Comparison of ENCODE assay signal across 2 cellular contexts in the genomic region with DNA sequence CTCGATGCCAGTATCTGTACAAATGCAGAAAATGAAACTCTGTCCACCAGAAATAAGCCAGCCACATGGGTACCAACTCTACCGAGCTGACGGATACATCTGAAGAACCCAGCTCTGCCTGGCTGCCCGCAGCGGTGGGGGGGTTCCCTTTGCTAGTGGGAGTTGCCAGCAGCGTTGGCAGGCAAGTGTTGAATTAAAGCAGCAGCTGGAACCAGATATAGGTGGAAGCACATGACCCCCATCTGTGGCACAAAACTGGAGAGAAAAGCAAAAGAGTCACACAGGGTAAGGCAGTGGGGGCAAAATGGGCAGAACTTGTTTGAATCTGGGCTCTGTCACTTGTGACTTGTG.
TF ChIP-seq lines count a peak whose summit lies in the region.

No MANE protein-coding gene starts in this region.

TF ChIP-seq in GM12891, 5 proteins besides CTCF, POLR2A, EP300 and RAD21 (continued from another document):
- TF ChIP-seq SPI1 (IDR thresholded peaks at IDR 0.05; ENCODE audit: low read depth, low read length) (no peak), POLR2AphosphoS5 (IDR thresholded peaks at IDR 0.05; ENCODE audit: low read depth, low read length) (no peak), PAX5 (IDR thresholded peaks at IDR 0.05; ENCODE audit: insufficient read depth, low read length, severe bottlenecking) (no peak)

TF ChIP-seq in GM12878, 131 proteins besides CTCF, POLR2A, EP300 and RAD21:
- TF ChIP-seq, protein P1, sequence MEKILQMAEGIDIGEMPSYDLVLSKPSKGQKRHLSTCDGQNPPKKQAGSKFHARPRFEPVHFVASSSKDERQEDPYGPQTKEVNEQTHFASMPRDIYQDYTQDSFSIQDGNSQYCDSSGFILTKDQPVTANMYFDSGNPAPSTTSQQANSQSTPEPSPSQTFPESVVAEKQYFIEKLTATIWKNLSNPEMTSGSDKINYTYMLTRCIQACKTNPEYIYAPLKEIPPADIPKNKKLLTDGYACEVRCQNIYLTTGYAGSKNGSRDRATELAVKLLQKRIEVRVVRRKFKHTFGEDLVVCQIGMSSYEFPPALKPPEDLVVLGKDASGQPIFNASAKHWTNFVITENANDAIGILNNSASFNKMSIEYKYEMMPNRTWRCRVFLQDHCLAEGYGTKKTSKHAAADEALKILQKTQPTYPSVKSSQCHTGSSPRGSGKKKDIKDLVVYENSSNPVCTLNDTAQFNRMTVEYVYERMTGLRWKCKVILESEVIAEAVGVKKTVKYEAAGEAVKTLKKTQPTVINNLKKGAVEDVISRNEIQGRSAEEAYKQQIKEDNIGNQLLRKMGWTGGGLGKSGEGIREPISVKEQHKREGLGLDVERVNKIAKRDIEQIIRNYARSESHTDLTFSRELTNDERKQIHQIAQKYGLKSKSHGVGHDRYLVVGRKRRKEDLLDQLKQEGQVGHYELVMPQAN (conservative IDR thresholded peaks at IDR 0.05) = no peak
- TF ChIP-seq NBN (IDR thresholded peaks at IDR 0.05) = 0 out of 2 replicates have a peak, but pooled peaks have one; percentile 6
- no peak for TF ChIP-seq CREM (IDR thresholded peaks at IDR 0.05; ENCODE audit: low read depth)
- no peak for TF ChIP-seq SUPT20H (IDR thresholded peaks at IDR 0.05; ENCODE audit: borderline replicate concordance, control insufficient read depth, low read depth, low read length)
- 0 out of 2 replicates have a peak, but pooled peaks have one; percentile 30 for TF ChIP-seq IKZF1 (conservative IDR thresholded peaks at IDR 0.05)
- 0 out of 4 replicates have a peak, but pooled peaks of 1 of the 2 experiments have one; percentile 27 for TF ChIP-seq IKZF2 (IDR thresholded peaks at IDR 0.05)
- TF ChIP-seq SIN3A (IDR thresholded peaks at IDR 0.05; ENCODE audit: low read depth, low read length) = no peak
- TF ChIP-seq MEF2B (IDR thresholded peaks at IDR 0.05; ENCODE audit: partially characterized antibody, poor library complexity, severe bottlenecking) = peak; percentile 50
- no peak for TF ChIP-seq NR2C2 (IDR thresholded peaks at IDR 0.05; ENCODE audit: borderline replicate concordance, control insufficient read depth, insufficient read length, low read depth)
- TF ChIP-seq TCF12 (IDR thresholded peaks at IDR 0.05; ENCODE audit: low read depth, low read length) = 0 out of 2 replicates have a peak, but pooled peaks have one; percentile 21
- 0 out of 2 replicates have a peak, but pooled peaks have one; percentile 21 for TF ChIP-seq MLLT1 (IDR thresholded peaks at IDR 0.05)
- no peak for TF ChIP-seq EGR1 (IDR thresholded peaks at IDR 0.05; ENCODE audit: borderline replicate concordance in 1 of 2, low read depth in 2 of 2, low read length in 2 of 2)
- TF ChIP-seq BHLHE40 (IDR thresholded peaks at IDR 0.05; ENCODE audit: borderline replicate concordance in 1 of 2, low read depth in 2 of 2, low read length in 1 of 2) = peak in 1 of 2 experiments; percentile 27; a peak in 1 of 4 replicates
- TF ChIP-seq MTA2 (IDR thresholded peaks at IDR 0.05; ENCODE audit: low read depth) = 0 out of 2 replicates have a peak, but pooled peaks have one; percentile 11
- TF ChIP-seq, protein P2, sequence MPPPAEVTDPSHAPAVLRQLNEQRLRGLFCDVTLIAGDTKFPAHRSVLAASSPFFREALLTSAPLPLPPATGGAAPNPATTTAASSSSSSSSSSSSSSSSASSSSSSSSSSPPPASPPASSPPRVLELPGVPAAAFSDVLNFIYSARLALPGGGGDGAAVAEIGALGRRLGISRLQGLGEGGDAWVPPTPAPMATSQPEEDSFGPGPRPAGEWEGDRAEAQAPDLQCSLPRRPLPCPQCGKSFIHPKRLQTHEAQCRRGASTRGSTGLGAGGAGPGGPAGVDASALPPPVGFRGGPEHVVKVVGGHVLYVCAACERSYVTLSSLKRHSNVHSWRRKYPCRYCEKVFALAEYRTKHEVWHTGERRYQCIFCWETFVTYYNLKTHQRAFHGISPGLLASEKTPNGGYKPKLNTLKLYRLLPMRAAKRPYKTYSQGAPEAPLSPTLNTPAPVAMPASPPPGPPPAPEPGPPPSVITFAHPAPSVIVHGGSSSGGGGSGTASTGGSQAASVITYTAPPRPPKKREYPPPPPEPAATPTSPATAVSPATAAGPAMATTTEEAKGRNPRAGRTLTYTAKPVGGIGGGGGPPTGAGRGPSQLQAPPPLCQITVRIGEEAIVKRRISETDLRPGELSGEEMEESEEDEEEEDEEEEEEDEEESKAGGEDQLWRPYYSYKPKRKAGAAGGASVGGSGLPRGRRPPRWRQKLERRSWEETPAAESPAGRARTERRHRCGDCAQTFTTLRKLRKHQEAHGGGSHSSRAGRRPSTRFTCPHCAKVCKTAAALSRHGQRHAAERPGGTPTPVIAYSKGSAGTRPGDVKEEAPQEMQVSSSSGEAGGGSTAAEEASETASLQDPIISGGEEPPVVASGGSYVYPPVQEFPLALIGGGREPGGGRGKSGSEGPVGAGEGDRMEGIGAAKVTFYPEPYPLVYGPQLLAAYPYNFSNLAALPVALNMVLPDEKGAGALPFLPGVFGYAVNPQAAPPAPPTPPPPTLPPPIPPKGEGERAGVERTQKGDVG (CRISPR knock-in tag; IDR thresholded peaks at IDR 0.05) = no peak
- TF ChIP-seq HDGF (IDR thresholded peaks at IDR 0.05) = 0 out of 2 replicates have a peak, but pooled peaks have one; percentile 25
- no peak for TF ChIP-seq BCL11A (IDR thresholded peaks at IDR 0.05; ENCODE audit: low read depth, low read length)
TF ChIP-seq in GM12878: peak in this region for 9.
